13 cellular contexts compared by ENCODE assay signal in genomic region chr9:132647355-132647754, GRCh38. TPM values are rescaled to one million over a fixed set of nuclear protein-coding genes. Genes with fewer than 3 reads are reported as not detected.
DNase-seq lines count a peak whose midpoint lies in the region; ATAC-seq and TF ChIP-seq lines count a peak whose summit lies in the region.
"Had no signal": no experiment of that assay in that cellular context is flagged by ENCODE, and none has a peak within 500 bp of the region (broad histone marks: within the 10 kb centered on the region; RNA-seq: fewer than 3 reads in every experiment).

No MANE protein-coding gene starts in this region.

- H3K9me3 ChIP-seq in neural progenitor cell (ENCODE audit: low read depth), result no peaks in the 10 kb centered on the region
- H3K9me3 ChIP-seq: tibial nerve had no signal

- no peaks in the 10 kb centered on the region for H3K27me3 Mint-ChIP-seq in neural progenitor cell (ENCODE audit: insufficient read depth, low read depth)

- TF ChIP-seq CTCF in VCaP (conservative IDR thresholded peaks at IDR 0.05) (no peak), foreskin fibroblast (IDR thresholded peaks at IDR 0.05; ENCODE audit: low read depth, low read length) (no peak), neural progenitor cell (IDR thresholded peaks at IDR 0.05) (no peak)

- ATAC-seq in GM21381 (IDR thresholded peaks at IDR 0.05; ENCODE audit: unreplicated experiment), result no peak
- ATAC-seq in GM21717 (IDR thresholded peaks at IDR 0.05; ENCODE audit: unreplicated experiment), result no peak

- H3K27ac Mint-ChIP-seq in neural progenitor cell, result no peak overlapping the region
- H3K27ac Mint-ChIP-seq: CD14-positive monocyte had no signal

- H3K4me1 ChIP-seq in ACC112 (ENCODE audit: control insufficient read depth, insufficient read depth, low read length, unreplicated experiment), result peaks cover 34% of the 10 kb centered on the region
- H3K4me1 ChIP-seq in neural progenitor cell, result no peaks in the 10 kb centered on the region
- H3K4me1 ChIP-seq: tibial nerve had no signal

- H3K36me3 ChIP-seq in ACC112 (ENCODE audit: insufficient read depth, low read length) (peaks cover 36% of the 10 kb centered on the region), neural progenitor cell (no peaks in the 10 kb centered on the region)

- DNase-seq in GM04504 (ENCODE audit: low read depth), result peak; percentile 98
- peak; percentile 98 for DNase-seq in foreskin fibroblast
- DNase-seq in neural progenitor cell (ENCODE audit: low spot score), result no peak
- DNase-seq in activated T-cell treated with anti-CD3 and anti-CD28 coated beads, Interleukin-2, amount 50 U/mL, for 1 hour, result no peak
- DNase-seq: head of caudate nucleus, Kasumi-1, WERI-Rb-1 had no signal

- H3K9ac ChIP-seq in neural progenitor cell, result no peak overlapping the region

- H3F3A ChIP-seq in neural progenitor cell (ENCODE audit: low read depth), result peaks cover 4% of the 10 kb centered on the region

- H3K4me2 ChIP-seq in neural progenitor cell, result no peak overlapping the region

- no peaks in the 10 kb centered on the region for H3K9me3 Mint-ChIP-seq in neural progenitor cell
- H3K9me3 Mint-ChIP-seq: CD14-positive monocyte had no signal

- H3K79me2 ChIP-seq in ACC112 (ENCODE audit: control insufficient read depth, insufficient read depth, low read length, unreplicated experiment) (no peaks in the 10 kb centered on the region), neural progenitor cell (ENCODE audit: low read depth) (no peaks in the 10 kb centered on the region)

- peak overlapping the region; percentile 99 for H3K27ac ChIP-seq in ACC112 (ENCODE audit: low read depth, low read length)
- H3K27ac ChIP-seq in VCaP, result peak overlapping the region; percentile 80
- no peak overlapping the region for H3K27ac ChIP-seq in neural progenitor cell
- H3K27ac ChIP-seq: tibial nerve, WERI-Rb-1 had no signal

- H2AFZ ChIP-seq in ACC112 (ENCODE audit: low read length, unreplicated experiment) (no peak overlapping the region), neural progenitor cell (replicated peaks) (no peak overlapping the region)

- H3K36me3 Mint-ChIP-seq in neural progenitor cell, result peaks cover 34% of the 10 kb centered on the region

- H3K4me3 Mint-ChIP-seq in neural progenitor cell, result no peak overlapping the region
- H3K4me3 Mint-ChIP-seq: CD14-positive monocyte had no signal

- peaks cover 3% of the 10 kb centered on the region for H3K4me1 Mint-ChIP-seq in neural progenitor cell

- H3K4me3 ChIP-seq in ACC112 (ENCODE audit: low read depth, low read length), result peak overlapping the region; percentile 35; the same call in 1 of the 2 replicates
- H3K4me3 ChIP-seq in foreskin fibroblast (ENCODE audit: low read depth in 1 of 2, low read length in 2 of 2), result no peak overlapping the region
- H3K4me3 ChIP-seq in neural progenitor cell, result no peak overlapping the region
- H3K4me3 ChIP-seq: tibial nerve had no signal

- H4K20me1 ChIP-seq in neural progenitor cell (ENCODE audit: low read depth), result no peaks in the 10 kb centered on the region

- H3K27me3 ChIP-seq in ACC112 (ENCODE audit: insufficient read depth, low read length) (no peaks in the 10 kb centered on the region), neural progenitor cell (no peaks in the 10 kb centered on the region)
- H3K27me3 ChIP-seq: tibial nerve had no signal

RNA-seq across cellular contexts. Expression of gene DDX31, which starts 22.4 kb away (rescaled TPM):
- 22.9 and 25.7 TPM in 2 replicates for total RNA-seq in neural progenitor cell (ENCODE audit: low replicate concordance)

RNA-seq across cellular contexts. Expression of gene GTF3C4, which starts 22.9 kb away (rescaled TPM):
- total RNA-seq in neural progenitor cell (ENCODE audit: low replicate concordance), result 26.4 and 31.4 TPM in 2 replicates

Comparison
In these comparisons a context has a peak if more than half of its experiments do, and no peak if none do; other contexts are left out.
1. DNase-seq: peak in GM04504 (single experiment) and foreskin fibroblast (2 of 2); none in neural progenitor cell (single experiment) and activated T-cell treated with anti-CD3 and anti-CD28 coated beads, Interleukin-2, amount 50 U/mL, for 1 hour (single experiment).